In the genomic region with DNA sequence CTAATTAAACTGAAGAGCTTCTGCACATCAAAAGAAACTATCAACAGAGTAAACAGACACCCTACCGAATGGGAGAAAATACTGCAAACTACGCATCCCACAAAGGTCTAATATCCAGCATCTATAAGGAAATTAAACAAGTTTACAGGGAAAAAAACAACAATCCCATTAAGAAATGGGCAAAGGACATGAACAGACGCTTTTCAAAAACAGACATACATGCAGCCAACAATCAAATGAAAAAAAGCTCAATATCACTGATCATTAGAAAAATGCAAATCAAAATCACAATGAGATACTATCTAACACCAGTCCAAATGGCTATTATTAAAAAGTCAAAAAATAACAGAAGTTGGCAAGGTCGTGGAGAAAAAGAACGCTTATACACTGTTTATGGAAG, we compare ENCODE assay signal across 35 cellular contexts.
DNase-seq lines count a peak whose midpoint lies in the region; ATAC-seq, FAIRE-seq and TF ChIP-seq lines count a peak whose summit lies in the region.
"Had no signal": no experiment of that assay in that cellular context is flagged by ENCODE, and none has a peak within 500 bp of the region (broad histone marks: within the 10 kb centered on the region; RNA-seq: fewer than 3 reads in every experiment).

No MANE protein-coding gene starts in this region.

- H2AFZ ChIP-seq in GM12878 (ENCODE audit: control insufficient read depth, low read depth, low read length): no peak overlapping the region
- H2AFZ ChIP-seq in neuronal stem cell (ENCODE audit: low read length): no peak overlapping the region

- H3K27me3 ChIP-seq in GM12878 (replicated peaks in 1 of 2; ENCODE audit: control insufficient read depth in 2 of 2, insufficient read depth in 2 of 2, low read length in 1 of 2) (no peaks in the 10 kb centered on the region), neuronal stem cell (ENCODE audit: control insufficient read depth in 3 of 3, insufficient read depth in 3 of 3, low read depth in 1 of 3, low read length in 3 of 3) (no peaks in the 10 kb centered on the region)
- H3K27me3 ChIP-seq: BE2C; BLaER1; BLaER1 treated with 17β-estradiol and CSF1 and Interleukin-3, amounts not matched to agents 10 nM and 100 nM had no signal

- POLR2A ChIA-PET in GM12878 (lab: Charles Lee): no interaction called here

- peak overlapping the region; percentile 48 for H3K4me3 Mint-ChIP-seq in endothelial cell (ENCODE audit: unreplicated experiment)
- H3K4me3 Mint-ChIP-seq: B cell; CD14-positive monocyte; CD4-positive, alpha-beta memory T cell; CD4-positive, alpha-beta T cell; CD4-positive, CD25-positive, alpha-beta regulatory T cell; CD8-positive, alpha-beta memory T cell; CD8-positive, alpha-beta T cell had no signal

- H3K27ac ChIP-seq in GM12878 (ENCODE audit: control insufficient read depth, insufficient read depth) (no peak overlapping the region), neuronal stem cell (replicated peaks; ENCODE audit: low read length) (no peak overlapping the region)
- H3K27ac ChIP-seq: 22Rv1; A549; BLaER1; BLaER1 treated with 17β-estradiol and CSF1 and Interleukin-3, amounts not matched to agents 10 nM and 100 nM; C4-2B had no signal

- H3K4me1 Mint-ChIP-seq in endothelial cell (ENCODE audit: unreplicated experiment): no peaks in the 10 kb centered on the region

- no peak overlapping the region for H3K14ac ChIP-seq in neuronal stem cell (ENCODE audit: low read length)

- H3K79me2 ChIP-seq in GM12878 (ENCODE audit: control insufficient read depth, insufficient read depth, low read length): peaks cover 35% of the 10 kb centered on the region

- no peak overlapping the region for H4K8ac ChIP-seq in neuronal stem cell (ENCODE audit: low read depth, low read length)

- peaks cover 6% of the 10 kb centered on the region for H3K27me3 Mint-ChIP-seq in endothelial cell (ENCODE audit: unreplicated experiment)
- H3K27me3 Mint-ChIP-seq: B cell; CD4-positive, alpha-beta memory T cell; CD4-positive, alpha-beta T cell; CD4-positive, CD25-positive, alpha-beta regulatory T cell; CD8-positive, alpha-beta memory T cell had no signal

- in situ Hi-C loops in GM12878 (cut with MboI): no loop called here

- no peak overlapping the region for H2BK12ac ChIP-seq in neuronal stem cell (ENCODE audit: low read length)

- intact Hi-C loops in GM12878 (cut with micrococcal nuclease; ENCODE audit: unreplicated experiment): no loop called here

- ATAC-seq in GM12878: no peak
- no peak for ATAC-seq in HG03520 (IDR thresholded peaks at IDR 0.05; ENCODE audit: unreplicated experiment)
- ATAC-seq: A549; CD8-positive, alpha-beta T cell had no signal

- H2BK15ac ChIP-seq in neuronal stem cell (ENCODE audit: low read length): no peak overlapping the region

- no TSS peak for BruUV-seq in GM12878 (replicated peaks; lab: Mats Ljungman, UMichigan)

- H2BK120ac ChIP-seq in neuronal stem cell (ENCODE audit: low read depth, low read length): no peak overlapping the region

- no peak for TF ChIP-seq CTCF in GM12878 (IDR thresholded peaks at IDR 0.05 in 2 of 3, conservative IDR thresholded peaks at IDR 0.05 in 1 of 3; ENCODE audit: control insufficient read depth in 2 of 3, extremely low read depth in 1 of 3, insufficient read depth in 1 of 3, low read depth in 3 of 3, low read length in 3 of 3)
- TF ChIP-seq CTCF in endothelial cell (IDR thresholded peaks at IDR 0.05; ENCODE audit: unreplicated experiment): no peak

- H3K9ac ChIP-seq in GM12878 (ENCODE audit: control insufficient read depth, insufficient read depth, low read length) (no peak overlapping the region), neuronal stem cell (ENCODE audit: low read depth, low read length, poor library complexity) (no peak overlapping the region)
- H3K9ac ChIP-seq: BLaER1; BLaER1 treated with 17β-estradiol and CSF1 and Interleukin-3, amounts not matched to agents 10 nM and 100 nM had no signal

- no peak overlapping the region for H3K4me3 ChIP-seq in GM12878
- H3K4me3 ChIP-seq in neuronal stem cell (ENCODE audit: low read length in 2 of 2): no peak overlapping the region
- H3K4me3 ChIP-seq: A549, BLaER1 had no signal

- no peaks in the 10 kb centered on the region for H4K20me1 ChIP-seq in GM12878 (ENCODE audit: control insufficient read depth, insufficient read depth)

- SMC1A ChIA-PET in GM12878 (lab: Charles Lee; ENCODE audit: uncharacterized antibody, unreplicated experiment): interaction anchor here (0.8 to 1.5 kb wide), 5 partner anchors 10 to 153 kb away, joined by 3 to 8 read pairs (median 3); no protein-coding TSS in a partner anchor

- CTCF ChIA-PET in GM12878 (lab: Yijun Ruan, JAX): interaction anchor here (0.8 kb wide), 1 partner anchor 89 kb away, joined by 4 read pairs; no protein-coding TSS in a partner anchor

- WGBS in GM12878 (ENCODE audit: insufficient coverage, insufficient replicate concordance, low lambda C conversion rate, missing lambda C conversion rate): 99% methylated on average over 5 of the region's 5 CpGs
- no CpG with 5 or more reads among the region's 5 CpGs for WGBS in neuronal stem cell (ENCODE audit: extremely low coverage in 2 of 2, insufficient read length in 2 of 2, insufficient replicate concordance in 1 of 2), 2 donors

- H3K4me1 ChIP-seq in GM12878 (ENCODE audit: control insufficient read depth, insufficient read depth, low read length): no peaks in the 10 kb centered on the region
- no peaks in the 10 kb centered on the region for H3K4me1 ChIP-seq in neuronal stem cell (ENCODE audit: control insufficient read depth in 2 of 2, insufficient read depth in 1 of 2, low read depth in 1 of 2, low read length in 2 of 2)
- H3K4me1 ChIP-seq: A549, BLaER1 had no signal

- H3K9me3 ChIP-seq in GM12878 (replicated peaks; ENCODE audit: control insufficient read depth, insufficient read depth, low read length) (peaks cover 48% of the 10 kb centered on the region), neuronal stem cell (replicated peaks in 1 of 2; ENCODE audit: control insufficient read depth in 2 of 2, insufficient read depth in 1 of 2, low read depth in 1 of 2, low read length in 2 of 2) (peaks cover 9 to 28% of the 10 kb centered on the region in 2 donors)

- no peak overlapping the region for H3K27ac Mint-ChIP-seq in endothelial cell (ENCODE audit: unreplicated experiment)
- H3K27ac Mint-ChIP-seq: B cell; CD14-positive monocyte; CD4-positive, alpha-beta T cell; CD4-positive, CD25-positive, alpha-beta regulatory T cell; CD8-positive, alpha-beta memory T cell; CD8-positive, alpha-beta T cell had no signal

- H3K23ac ChIP-seq in neuronal stem cell (ENCODE audit: low read depth, low read length, poor library complexity): no peak overlapping the region

- peaks cover 45% of the 10 kb centered on the region for H3K36me3 Mint-ChIP-seq in endothelial cell (ENCODE audit: low read depth, unreplicated experiment)

- H3K36me3 ChIP-seq in GM12878 (ENCODE audit: control insufficient read depth in 2 of 2, insufficient read depth in 2 of 2, low read length in 1 of 2) (peaks cover 3 to 6% of the 10 kb centered on the region in 2 experiments; a peak in 3 of 4 replicates), neuronal stem cell (replicated peaks in 1 of 2; ENCODE audit: control insufficient read depth in 2 of 2, insufficient read depth in 2 of 2, low read length in 2 of 2) (no peaks in the 10 kb centered on the region)
- H3K36me3 ChIP-seq: BE2C had no signal

- FAIRE-seq in GM12892 (lab: Jason Lieb, UNC): peak; percentile 48
- FAIRE-seq in GM12878 (lab: Jason Lieb, UNC): no peak
- FAIRE-seq: A204.1, A549, D721Med had no signal

- RAD21 ChIA-PET in GM12878 (lab: Charles Lee; ENCODE audit: unreplicated experiment): no interaction called here

- DNase-seq in GM12892 (ENCODE audit: insufficient read length): no peak
- no peak for DNase-seq in GM12878 (ENCODE audit: low read depth, low spot score)
- no peak for DNase-seq in endothelial cell (ENCODE audit: low spot score)
- no peak for DNase-seq in neuronal stem cell (ENCODE audit: low spot score)
- no peak for DNase-seq in kidney glomerular epithelial cell (lab: John Stamatoyannopoulos, UW)
- DNase-seq: 8988T; ACHN; AML-193; BE2C; C1 segment of cervical spinal cord; Caco-2; Calu3; CD4-positive, alpha-beta memory T cell; CD4-positive, alpha-beta T cell; CD4-positive, CD25-positive, alpha-beta regulatory T cell; CD8-positive, alpha-beta memory T cell; CD8-positive, alpha-beta T cell; COR-L47; DMS 273 treated with DMSO at 0.1 percent for 48 hours; DMS153; DMS53; DMS79; DMS79 treated with DMSO at 0.1 percent for 48 hours; DND-41; EL had no signal

- peaks cover 8% of the 10 kb centered on the region for H3K9me3 Mint-ChIP-seq in endothelial cell (ENCODE audit: unreplicated experiment)

- no peak overlapping the region for H3K4ac ChIP-seq in neuronal stem cell (ENCODE audit: low read length)

- no peak overlapping the region for H2AK5ac ChIP-seq in neuronal stem cell (ENCODE audit: low read depth, low read length)

- TF ChIP-seq RAD21 in GM12878 (IDR thresholded peaks at IDR 0.05; ENCODE audit: insufficient read depth, low read depth, low read length): no peak

- no peak for TF ChIP-seq EP300 in GM12878 (IDR thresholded peaks at IDR 0.05; ENCODE audit: borderline replicate concordance in 1 of 2, control insufficient read depth in 1 of 2, low read depth in 2 of 2, low read length in 2 of 2)

- H2BK5ac ChIP-seq in neuronal stem cell (ENCODE audit: low read length): no peak overlapping the region

- H3K18ac ChIP-seq in neuronal stem cell (ENCODE audit: low read length): no peak overlapping the region

- TF ChIP-seq POLR2A in GM12892 (IDR thresholded peaks at IDR 0.05; ENCODE audit: low read depth, low read length): no peak
- no peak for TF ChIP-seq POLR2A in GM12878 (IDR thresholded peaks at IDR 0.05; ENCODE audit: low read depth, low read length)

- H3K4me2 ChIP-seq in GM12878 (ENCODE audit: control insufficient read depth, insufficient read depth) (no peak overlapping the region), neuronal stem cell (ENCODE audit: insufficient read depth, low read length, poor library complexity, severe bottlenecking) (no peak overlapping the region)
- H3K4me2 ChIP-seq: A549; BLaER1; BLaER1 treated with 17β-estradiol and CSF1 and Interleukin-3, amounts not matched to agents 10 nM and 100 nM had no signal

- H3K79me1 ChIP-seq in neuronal stem cell (ENCODE audit: low read depth, low read length): no peaks in the 10 kb centered on the region

- no peak overlapping the region for H4K91ac ChIP-seq in neuronal stem cell (ENCODE audit: low read depth, low read length, poor library complexity)

TF ChIP-seq in GM12878, 131 proteins besides CTCF, POLR2A, EP300 and RAD21 (continues in another document):
- TF ChIP-seq, protein P1, sequence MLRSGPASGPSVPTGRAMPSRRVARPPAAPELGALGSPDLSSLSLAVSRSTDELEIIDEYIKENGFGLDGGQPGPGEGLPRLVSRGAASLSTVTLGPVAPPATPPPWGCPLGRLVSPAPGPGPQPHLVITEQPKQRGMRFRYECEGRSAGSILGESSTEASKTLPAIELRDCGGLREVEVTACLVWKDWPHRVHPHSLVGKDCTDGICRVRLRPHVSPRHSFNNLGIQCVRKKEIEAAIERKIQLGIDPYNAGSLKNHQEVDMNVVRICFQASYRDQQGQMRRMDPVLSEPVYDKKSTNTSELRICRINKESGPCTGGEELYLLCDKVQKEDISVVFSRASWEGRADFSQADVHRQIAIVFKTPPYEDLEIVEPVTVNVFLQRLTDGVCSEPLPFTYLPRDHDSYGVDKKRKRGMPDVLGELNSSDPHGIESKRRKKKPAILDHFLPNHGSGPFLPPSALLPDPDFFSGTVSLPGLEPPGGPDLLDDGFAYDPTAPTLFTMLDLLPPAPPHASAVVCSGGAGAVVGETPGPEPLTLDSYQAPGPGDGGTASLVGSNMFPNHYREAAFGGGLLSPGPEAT (IDR thresholded peaks at IDR 0.05; ENCODE audit: low read depth): no peak
